11 cellular contexts compared by ENCODE assay signal in genomic region chr3:108293858-108294257, GRCh38. TPM values are rescaled to one million over a fixed set of nuclear protein-coding genes. Genes with fewer than 3 reads are reported as not detected.
DNase-seq lines count a peak whose midpoint lies in the region; ATAC-seq, FAIRE-seq and TF ChIP-seq lines count a peak whose summit lies in the region.
"Had no signal": no experiment of that assay in that cellular context is flagged by ENCODE, and none has a peak within 500 bp of the region (broad histone marks: within the 10 kb centered on the region; RNA-seq: fewer than 3 reads in every experiment).

No MANE protein-coding gene starts in this region.

- TF ChIP-seq EP300 in esophagus muscularis mucosa (IDR thresholded peaks at IDR 0.05), result no peak

- POLR2A ChIA-PET in activated B cell treated with CpG ODN at 0.5 μM for 24 hours (lab: Charles Lee), result interaction anchor here (1.9 kb wide), 1 partner anchor 168 kb away, joined by 9 read pairs; no protein-coding TSS in a partner anchor

- CTCF ChIA-PET in activated B cell treated with CpG ODN at 0.5 μM for 24 hours (lab: Charles Lee), result no interaction called here

- H3K4me1 ChIP-seq in esophagus muscularis mucosa (peaks cover 3 to 10% (median 4%) of the 10 kb centered on the region in 4 donors), pancreas (peaks cover 25 to 31% (median 27%) of the 10 kb centered on the region in 3 donors)

- H3K9me3 ChIP-seq in esophagus muscularis mucosa, result no peaks in the 10 kb centered on the region
- no peaks in the 10 kb centered on the region for H3K9me3 ChIP-seq in pancreas

- H3K36me3 Mint-ChIP-seq in activated B cell treated with CpG ODN at 0.5 μM for 24 hours (ENCODE audit: low read depth), result no peaks in the 10 kb centered on the region

- H3K36me3 ChIP-seq in esophagus muscularis mucosa (no peaks in the 10 kb centered on the region), pancreas (no peaks in the 10 kb centered on the region)

- intact Hi-C loops in activated B cell treated with CpG ODN at 0.5 μM for 24 hours (cut with micrococcal nuclease) (loop anchor here (1.0 to 2.0 kb wide), 3 partner anchors 72 to 169 kb away; partner anchors contain the start of gene IFT57), esophagus muscularis mucosa (cut with DNase I) (no loop called here), pancreas (cut with DNase I) (no loop called here)

- FAIRE-seq in GM18507 (lab: Jason Lieb, UNC) (peak; percentile 84), pancreas (lab: Jason Lieb, UNC) (no peak)

- no peak for TF ChIP-seq POLR2A in esophagus muscularis mucosa (IDR thresholded peaks at IDR 0.05; ENCODE audit: low read depth)

- no peak overlapping the region for H3K4me3 Mint-ChIP-seq in activated B cell treated with CpG ODN at 0.5 μM for 24 hours
- H3K4me3 Mint-ChIP-seq: endodermal cell had no signal

- DNase-seq in GM18507 (ENCODE audit: extremely low spot score, insufficient read length, low read depth), result peak; percentile 18
- no peak for DNase-seq in activated B cell treated with CpG ODN at 0.5 μM for 24 hours
- DNase-seq in SHP77 (lab: John Stamatoyannopoulos, UW), result no peak
- no peak for DNase-seq in esophagus muscularis mucosa (ENCODE audit: extremely low spot score)
- DNase-seq in Kasumi-1 (lab: John Stamatoyannopoulos, UW), result no peak
- no peak for DNase-seq in pancreas
- DNase-seq: DND-41, endodermal cell had no signal

- H3K27ac Mint-ChIP-seq in activated B cell treated with CpG ODN at 0.5 μM for 24 hours, result peak overlapping the region; percentile 39
- H3K27ac Mint-ChIP-seq: endodermal cell had no signal

- H3K27me3 ChIP-seq in esophagus muscularis mucosa, result no peaks in the 10 kb centered on the region
- no peaks in the 10 kb centered on the region for H3K27me3 ChIP-seq in pancreas

- H3K27ac ChIP-seq in esophagus muscularis mucosa (replicated peaks in 1 of 4) (no peak overlapping the region), pancreas (no peak overlapping the region)

- TF ChIP-seq CTCF in activated B cell treated with CpG ODN at 0.5 μM for 24 hours (IDR thresholded peaks at IDR 0.05) (no peak), esophagus muscularis mucosa (IDR thresholded peaks at IDR 0.05) (no peak), pancreas (IDR thresholded peaks at IDR 0.05) (no peak)

- WGBS in esophagus muscularis mucosa, result 88% methylated on average over 4 of the region's 4 CpGs
- WGBS in pancreas, 2 donors, result 79 to 81% methylated on average over 4 of the region's 4 CpGs

- H3K4me3 ChIP-seq in esophagus muscularis mucosa, result no peak overlapping the region
- no peak overlapping the region for H3K4me3 ChIP-seq in pancreas

- no peaks in the 10 kb centered on the region for H3K27me3 Mint-ChIP-seq in activated B cell treated with CpG ODN at 0.5 μM for 24 hours

- peaks cover 6% of the 10 kb centered on the region for H3K9me3 Mint-ChIP-seq in activated B cell treated with CpG ODN at 0.5 μM for 24 hours
- H3K9me3 Mint-ChIP-seq: endodermal cell had no signal

- peaks cover 51% of the 10 kb centered on the region for H3K4me1 Mint-ChIP-seq in activated B cell treated with CpG ODN at 0.5 μM for 24 hours

- ATAC-seq in GM21390 (IDR thresholded peaks at IDR 0.05; ENCODE audit: unreplicated experiment), result peak; percentile 68
- peak; percentile 82 for ATAC-seq in HG03159 (IDR thresholded peaks at IDR 0.05; ENCODE audit: unreplicated experiment)
- ATAC-seq in activated B cell treated with CpG ODN at 0.5 μM for 24 hours (ENCODE audit: low read depth), result peak; percentile 74
- no peak for ATAC-seq in pancreas

RNA-seq across cellular contexts. Expression of gene HHLA2, which starts 2.5 kb away (rescaled TPM):
- total RNA-seq in activated B cell treated with CpG ODN at 0.5 μM for 24 hours (1.00 and 1.1 TPM in 2 replicates), esophagus muscularis mucosa (not detected), pancreas (1 to 10 TPM in 4 of 6 donors, under 1 TPM in 2; 0.28 to 2.8 (median 1.1) TPM)
- under 1 TPM; 0.23 to 0.54 TPM for polyA plus RNA-seq in pancreas
- total RNA-seq: endodermal cell had no signal
- polyA plus RNA-seq: keratinocyte had no signal

Comparison
In these comparisons a context has a peak if more than half of its experiments do, and no peak if none do; other contexts are left out.
1. ATAC-seq: peak in GM21390 (single experiment), HG03159 (single experiment) and activated B cell treated with CpG ODN at 0.5 μM for 24 hours (single experiment); none in pancreas (0 of 4).